In genomic region chr19:46080561-46080960, GRCh38 we compare ENCODE assay signal across 13 cellular contexts. TPM values are rescaled to one million over a fixed set of nuclear protein-coding genes. Genes with fewer than 3 reads are reported as not detected.
A peak's percentile ranks its signal among the peaks of the same experiment; 100 is the strongest.
DNase-seq lines count a peak whose midpoint lies in the region; ATAC-seq and TF ChIP-seq lines count a peak whose summit lies in the region.
"Had no signal": no experiment of that assay in that cellular context is flagged by ENCODE, and none has a peak within 500 bp of the region (broad histone marks: within the 10 kb centered on the region; RNA-seq: fewer than 3 reads in every experiment).

No MANE protein-coding gene starts in this region.

- H3K27me3 ChIP-seq in HCT116 (ENCODE audit: insufficient read depth, low read length) (peaks cover 40% of the 10 kb centered on the region), Caco-2 (replicated peaks; ENCODE audit: control insufficient read depth, insufficient read depth, low read length) (no peaks in the 10 kb centered on the region)

- TF ChIP-seq RAD21 in HCT116 (IDR thresholded peaks at IDR 0.05; ENCODE audit: low read depth), result no peak

- CTCF ChIA-PET in HCT116 (lab: Charles Lee), result interaction anchor here (1.0 to 7.7 kb wide), 4 partner anchors 10 to 184 kb away, joined by 4 to 305 read pairs (median 66); no protein-coding TSS in a partner anchor
- CTCF ChIA-PET in Caco-2 (lab: Charles Lee), result interaction anchor here (1.4 kb wide), 1 partner anchor 111 kb away, joined by 5 read pairs; no protein-coding TSS in a partner anchor

- H3K4me3 ChIP-seq in HCT116 (replicated peaks in 1 of 2; ENCODE audit: low read depth in 1 of 2, low read length in 2 of 2) (no peak overlapping the region), Caco-2 (ENCODE audit: low read depth, low read length) (no peak overlapping the region)
- H3K4me3 ChIP-seq: thoracic aorta had no signal

- peaks cover 7% of the 10 kb centered on the region for H3K4me1 Mint-ChIP-seq in activated T-cell treated with anti-CD3 and anti-CD28 coated beads, Interleukin-2, amount 50 U/mL, for 4 hours (ENCODE audit: low read depth)
- H3K4me1 Mint-ChIP-seq in Caco-2 (ENCODE audit: low read depth, unreplicated experiment), result peaks cover 14% of the 10 kb centered on the region

- no peak overlapping the region for H3K27ac ChIP-seq in HCT116 (ENCODE audit: low read depth, low read length)
- H3K27ac ChIP-seq: neutrophil, thoracic aorta had no signal

- H3K4me3 Mint-ChIP-seq in activated T-cell treated with anti-CD3 and anti-CD28 coated beads, Interleukin-2, amount 50 U/mL, for 4 hours, result no peak overlapping the region
- H3K4me3 Mint-ChIP-seq in Caco-2 (ENCODE audit: unreplicated experiment), result no peak overlapping the region

- H3K27ac Mint-ChIP-seq in Caco-2 (ENCODE audit: unreplicated experiment), result no peak overlapping the region

- RAD21 ChIA-PET in HCT116 (lab: Charles Lee; ENCODE audit: low non-redundant PET in 1 of 2, low total read pairs in 2 of 2, uncharacterized antibody in 2 of 2, unreplicated experiment in 2 of 2), result interaction anchor here in 1 of 2 experiments (0.7 kb wide), 1 partner anchor 109 kb away, joined by 3 read pairs; no protein-coding TSS in a partner anchor

- peaks cover 9% of the 10 kb centered on the region for H3K9me3 Mint-ChIP-seq in activated T-cell treated with anti-CD3 and anti-CD28 coated beads, Interleukin-2, amount 50 U/mL, for 4 hours
- H3K9me3 Mint-ChIP-seq in Caco-2 (ENCODE audit: unreplicated experiment), result peaks cover 20% of the 10 kb centered on the region

- peaks cover 8 to 15% of the 10 kb centered on the region in 2 experiments; a peak in 2 of 4 replicates for H3K4me1 ChIP-seq in HCT116 (ENCODE audit: control insufficient read depth in 1 of 2, insufficient read depth in 2 of 2, low read length in 2 of 2)
- peaks cover 5% of the 10 kb centered on the region; the same call in 1 of the 2 replicates for H3K4me1 ChIP-seq in Caco-2

- intact Hi-C loops in HCT116 (cut with micrococcal nuclease), result loop anchor here (10.0 kb wide), 2 partner anchors 404 to 434 kb away; no protein-coding TSS in a partner anchor
- intact Hi-C loops in Caco-2 (cut with micrococcal nuclease; ENCODE audit: unreplicated experiment), result no loop called here

- H3K36me3 Mint-ChIP-seq in activated T-cell treated with anti-CD3 and anti-CD28 coated beads, Interleukin-2, amount 50 U/mL, for 4 hours (ENCODE audit: insufficient read depth), result no peaks in the 10 kb centered on the region
- no peaks in the 10 kb centered on the region for H3K36me3 Mint-ChIP-seq in Caco-2 (ENCODE audit: insufficient read depth, unreplicated experiment)

- H3K9me2 ChIP-seq in HCT116 (ENCODE audit: insufficient read depth), result no peaks in the 10 kb centered on the region

- POLR2A ChIA-PET in HCT116 (lab: Charles Lee), result no interaction called here
- POLR2A ChIA-PET in Caco-2 (lab: Charles Lee), result no interaction called here

- BruUV-seq in HCT116 (replicated peaks; lab: Mats Ljungman, UMichigan) (no TSS peak), Caco-2 (replicated peaks; lab: Mats Ljungman, UMichigan) (no TSS peak)

- H3K27me3 Mint-ChIP-seq in activated T-cell treated with anti-CD3 and anti-CD28 coated beads, Interleukin-2, amount 50 U/mL, for 4 hours (ENCODE audit: low read depth), result peaks cover 77% of the 10 kb centered on the region
- H3K27me3 Mint-ChIP-seq in Caco-2 (ENCODE audit: insufficient read depth, unreplicated experiment), result no peaks in the 10 kb centered on the region

- no peak for TF ChIP-seq POLR2A in HCT116 (IDR thresholded peaks at IDR 0.05; ENCODE audit: borderline replicate concordance, extremely low read depth, insufficient read depth, insufficient read length)

- TF ChIP-seq CTCF in HCT116 (IDR thresholded peaks at IDR 0.05 in 2 of 3, conservative IDR thresholded peaks at IDR 0.05 in 1 of 3; ENCODE audit: borderline replicate concordance in 1 of 3, insufficient read depth in 1 of 3, low read depth in 2 of 3, low read length in 2 of 3), result no peak
- TF ChIP-seq CTCF in Caco-2 (IDR thresholded peaks at IDR 0.05; ENCODE audit: insufficient read depth in 1 of 2, low read depth in 1 of 2, low read length in 1 of 2, severe bottlenecking in 1 of 2, unreplicated experiment in 1 of 2), result no peak

- ATAC-seq in HCT116, result no peak
- ATAC-seq in activated T-cell treated with anti-CD3 and anti-CD28 coated beads, Interleukin-2, amount 50 U/mL, for 4 hours, result no peak
- no peak for ATAC-seq in HG03432 (IDR thresholded peaks at IDR 0.05; ENCODE audit: unreplicated experiment)
- no peak for ATAC-seq in HG02938 (IDR thresholded peaks at IDR 0.05; ENCODE audit: unreplicated experiment)

- no peak overlapping the region for H3K4me2 ChIP-seq in HCT116 (ENCODE audit: low read length)

- DNase-seq in A172 (ENCODE audit: low spot score), result peak; percentile 91
- DNase-seq in HCT116 (ENCODE audit: low read depth, low spot score), result no peak
- DNase-seq in T1000 (lab: John Stamatoyannopoulos, UW), result peak; percentile 36
- DNase-seq in hepatic stellate cell (ENCODE audit: low spot score), result peak; percentile 39
- DNase-seq in activated T-cell treated with anti-CD3 and anti-CD28 coated beads, Interleukin-2, amount 50 U/mL, for 4 hours, result no peak
- no peak for DNase-seq in Caco-2
- DNase-seq: NCI-H2081, SHP77 treated with DMSO at 0.1 percent for 48 hours had no signal

- no peaks in the 10 kb centered on the region for H4K20me1 ChIP-seq in HCT116 (ENCODE audit: insufficient read depth)

- H3K79me2 ChIP-seq in HCT116 (ENCODE audit: insufficient read depth, low read length), result no peaks in the 10 kb centered on the region

- no peak overlapping the region for H3K9ac ChIP-seq in HCT116 (ENCODE audit: low read length)

- no peaks in the 10 kb centered on the region for H3K36me3 ChIP-seq in HCT116 (ENCODE audit: control insufficient read depth in 1 of 2, insufficient read depth in 2 of 2, low read length in 2 of 2)
- H3K36me3 ChIP-seq in Caco-2 (ENCODE audit: control insufficient read depth, insufficient read depth, low read length), result no peaks in the 10 kb centered on the region
- H3K36me3 ChIP-seq: neutrophil, thoracic aorta had no signal

- H2AFZ ChIP-seq in HCT116 (ENCODE audit: low read depth, low read length, poor library complexity, severe bottlenecking), result no peak overlapping the region

- H3K9me3 ChIP-seq in HCT116 (ENCODE audit: control insufficient read depth in 1 of 2, insufficient read depth in 1 of 2, low read depth in 1 of 2, low read length in 2 of 2) (no peaks in the 10 kb centered on the region), Caco-2 (peaks cover 4% of the 10 kb centered on the region; the same call in 1 of the 2 replicates)
- H3K9me3 ChIP-seq: neutrophil had no signal

TF ChIP-seq in HCT116, 20 proteins besides CTCF, POLR2A, EP300 and RAD21:
- no peak for TF ChIP-seq ZNF274 (IDR thresholded peaks at IDR 0.05; ENCODE audit: low read depth, low read length)
- peak; percentile 18; the same call in 1 of the 2 replicates for TF ChIP-seq MAX (IDR thresholded peaks at IDR 0.05)

RNA-seq across cellular contexts. Expression of gene IGFL4, which starts 39.8 kb away (rescaled TPM):
- total RNA-seq in A172 (2014; rRNA removed; shearing (Covaris generic)), result not detected in 2 replicates
- total RNA-seq in HCT116 (2021; ENCODE audit: unreplicated experiment) (not detected), Caco-2 (2022) (3.9 and 4.4 TPM in 2 replicates)
- not detected in 2 replicates for polyA plus RNA-seq in HCT116 (2012)
- total RNA-seq in activated T-cell treated with anti-CD3 and anti-CD28 coated beads, Interleukin-2, amount 50 U/mL, for 4 hours, result not detected
- total RNA-seq: endothelial cell of umbilical vein, thoracic aorta had no signal
- polyA plus RNA-seq: endothelial cell of umbilical vein had no signal

RNA-seq across cellular contexts. Expression of gene IGFL3, which starts 43.9 kb away (rescaled TPM):
- 0.53 TPM in 1 of 2 replicates, not detected in the other for total RNA-seq in A172 (2014; rRNA removed; shearing (Covaris generic))
- total RNA-seq in HCT116 (2021; ENCODE audit: unreplicated experiment), result not detected
- polyA plus RNA-seq in HCT116 (2012), result not detected in 2 replicates
- total RNA-seq in activated T-cell treated with anti-CD3 and anti-CD28 coated beads, Interleukin-2, amount 50 U/mL, for 4 hours, result not detected
- total RNA-seq in Caco-2 (2022), result 0.53 TPM in 1 of 2 replicates, not detected in the other
- total RNA-seq: endothelial cell of umbilical vein, thoracic aorta had no signal
- polyA plus RNA-seq: endothelial cell of umbilical vein had no signal

RNA-seq across cellular contexts. Expression of gene PGLYRP1, which starts 57.7 kb away (rescaled TPM):
- total RNA-seq in A172 (2014; rRNA removed; shearing (Covaris generic)), result not detected in 2 replicates
- total RNA-seq in HCT116 (2021; ENCODE audit: unreplicated experiment), result not detected
- not detected in 2 replicates for polyA plus RNA-seq in HCT116 (2012)
- not detected for total RNA-seq in activated T-cell treated with anti-CD3 and anti-CD28 coated beads, Interleukin-2, amount 50 U/mL, for 4 hours
- not detected in 2 replicates for total RNA-seq in Caco-2 (2022)
- total RNA-seq: endothelial cell of umbilical vein, thoracic aorta had no signal
- polyA plus RNA-seq: endothelial cell of umbilical vein had no signal

Comparison
In these comparisons a context has a peak if more than half of its experiments do, and no peak if none do; other contexts are left out.
1. DNase-seq: peak in A172 (single experiment), T1000 (single experiment) and hepatic stellate cell (single experiment); none in HCT116 (single experiment), activated T-cell treated with anti-CD3 and anti-CD28 coated beads, Interleukin-2, amount 50 U/mL, for 4 hours (single experiment) and Caco-2 (0 of 2).